In genomic region chr1:245764040-245764439, GRCh38 we compare ENCODE assay signal across 25 cellular contexts.
DNase-seq lines count a peak whose midpoint lies in the region; ATAC-seq lines count a peak whose summit lies in the region.
"Had no signal": no experiment of that assay in that cellular context is flagged by ENCODE, and none has a peak within 500 bp of the region (broad histone marks: within the 10 kb centered on the region; RNA-seq: fewer than 3 reads in every experiment).

No MANE protein-coding gene starts in this region.

- no peak overlapping the region for H3K4me2 ChIP-seq in mesenchymal stem cell (ENCODE audit: low read length, poor library complexity, severe bottlenecking)
- H3K4me2 ChIP-seq: A549; BLaER1 treated with 17β-estradiol and CSF1 and Interleukin-3, amounts not matched to agents 10 nM and 100 nM had no signal

- H3K79me1 ChIP-seq in mesenchymal stem cell (replicated peaks; ENCODE audit: low read length, poor library complexity, severe bottlenecking) = no peaks in the 10 kb centered on the region

- peaks cover 14% of the 10 kb centered on the region; the same call in 1 of the 2 replicates for H3K4me1 ChIP-seq in HUES64 (ENCODE audit: insufficient read depth, low read length)
- H3K4me1 ChIP-seq in mesenchymal stem cell (ENCODE audit: control insufficient read depth, insufficient read depth, low read depth, low read length) = peaks cover 10% of the 10 kb centered on the region
- H3K4me1 ChIP-seq: A549; BLaER1 treated with 17β-estradiol and CSF1 and Interleukin-3, amounts not matched to agents 10 nM and 100 nM had no signal

- H2AK5ac ChIP-seq in mesenchymal stem cell (ENCODE audit: low read length, severe bottlenecking) = no peak overlapping the region

- H3K4ac ChIP-seq in mesenchymal stem cell (ENCODE audit: low read depth in 1 of 2, low read length in 2 of 2) = no peak overlapping the region

- H3K27me3 ChIP-seq in HUES64 (ENCODE audit: insufficient read depth, low read length) (no peaks in the 10 kb centered on the region), mesenchymal stem cell (ENCODE audit: control insufficient read depth in 1 of 2, insufficient read depth in 1 of 2, low read length in 2 of 2) (no peaks in the 10 kb centered on the region)
- H3K27me3 ChIP-seq: BLaER1 treated with 17β-estradiol and CSF1 and Interleukin-3, amounts not matched to agents 10 nM and 100 nM had no signal

- WGBS in HUES64 = 42% methylated on average over 3 of the region's 4 CpGs
- 79% methylated on average over 3 of the region's 4 CpGs for WGBS in mesenchymal stem cell

- H3K4me3 ChIP-seq in HUES64 (ENCODE audit: low read length) (no peak overlapping the region), mesenchymal stem cell (ENCODE audit: insufficient read depth in 1 of 2, low read depth in 1 of 2, low read length in 2 of 2) (no peak overlapping the region)
- H3K4me3 ChIP-seq: A549; BLaER1 treated with 17β-estradiol and CSF1 and Interleukin-3, amounts not matched to agents 10 nM and 100 nM had no signal

- H3K9me3 Mint-ChIP-seq in activated T-helper 17 cell treated with anti-CD3 and anti-CD28 coated beads, Interleukin-2, amount 50 U/mL, for 72 hours = no peaks in the 10 kb centered on the region
- H3K9me3 Mint-ChIP-seq: CD4-positive, alpha-beta T cell had no signal

- H4K8ac ChIP-seq in mesenchymal stem cell (ENCODE audit: low read length) = no peak overlapping the region

- H3K36me3 Mint-ChIP-seq in activated T-helper 17 cell treated with anti-CD3 and anti-CD28 coated beads, Interleukin-2, amount 50 U/mL, for 72 hours (ENCODE audit: low read depth) = peaks cover 23% of the 10 kb centered on the region

- H3K14ac ChIP-seq in mesenchymal stem cell (ENCODE audit: low read length in 2 of 2) = no peak overlapping the region

- H2BK5ac ChIP-seq in mesenchymal stem cell (ENCODE audit: low read depth, low read length, poor library complexity, severe bottlenecking) = no peak overlapping the region

- H2AFZ ChIP-seq in mesenchymal stem cell (ENCODE audit: low read depth, low read length) = no peak overlapping the region

- DNase-seq in astrocyte of the hippocampus (ENCODE audit: low read depth, low spot score) (peak; percentile 52), iPS-NIHi7 (ENCODE audit: extremely low spot score) (peak; percentile 43), renal cortical epithelial cell (ENCODE audit: low read depth) (peak; percentile 46), mesenchymal stem cell (no peak)
- DNase-seq in activated T-cell treated with anti-CD3 and anti-CD28 coated beads, Interleukin-2, amount 50 U/mL, for 48 hours = no peak
- DNase-seq: AML-193; CD4-positive, alpha-beta T cell; KBM-7; MV-4-11; NCI-H1105; NCI-H1436 treated with DMSO at 0.1 percent for 48 hours; NCI-H1930; NCI-H2107; NCI-H446; NCI-H524 treated with DMSO at 0.1 percent for 48 hours; NCI-H82; NK-92 treated with Interleukin-12 subunit alpha and Interleukin-12 subunit beta, amount 100 ng/mL, for 24 hours; SHP77 had no signal

- no peaks in the 10 kb centered on the region for H3K4me1 Mint-ChIP-seq in activated T-helper 17 cell treated with anti-CD3 and anti-CD28 coated beads, Interleukin-2, amount 50 U/mL, for 72 hours

- no peak overlapping the region for H3K23ac ChIP-seq in mesenchymal stem cell (ENCODE audit: low read length in 2 of 2)

- H3K27ac ChIP-seq in HUES64 (ENCODE audit: low read depth, low read length) (0 out of 2 replicates have a peak overlapping the region, but pooled peaks have one; percentile 10), mesenchymal stem cell (ENCODE audit: low read length, poor library complexity, severe bottlenecking) (no peak overlapping the region)
- H3K27ac ChIP-seq: A549; BLaER1 treated with 17β-estradiol and CSF1 and Interleukin-3, amounts not matched to agents 10 nM and 100 nM; RWPE1 had no signal

- no peaks in the 10 kb centered on the region for H3K27me3 Mint-ChIP-seq in activated T-helper 17 cell treated with anti-CD3 and anti-CD28 coated beads, Interleukin-2, amount 50 U/mL, for 72 hours
- H3K27me3 Mint-ChIP-seq: CD4-positive, alpha-beta T cell had no signal

- H3K9ac ChIP-seq in HUES64 (ENCODE audit: low read depth, low read length) (no peak overlapping the region), mesenchymal stem cell (ENCODE audit: low read length) (no peak overlapping the region)
- H3K9ac ChIP-seq: BLaER1 treated with 17β-estradiol and CSF1 and Interleukin-3, amounts not matched to agents 10 nM and 100 nM had no signal

- no peaks in the 10 kb centered on the region for H3K9me3 ChIP-seq in HUES64 (ENCODE audit: insufficient read depth, low read depth, low read length)
- H3K9me3 ChIP-seq in mesenchymal stem cell (ENCODE audit: control insufficient read depth, low read length) = no peaks in the 10 kb centered on the region
- H3K9me3 ChIP-seq: A549 had no signal

- no peak overlapping the region for H2BK120ac ChIP-seq in mesenchymal stem cell (ENCODE audit: low read depth, low read length)

- H4K91ac ChIP-seq in mesenchymal stem cell (ENCODE audit: low read length) = no peak overlapping the region

- peak overlapping the region in 1 of 2 experiments; percentile 14 for H3K18ac ChIP-seq in mesenchymal stem cell (ENCODE audit: low read depth in 1 of 2, low read length in 2 of 2)

- no peak overlapping the region for H3K27ac Mint-ChIP-seq in activated T-helper 17 cell treated with anti-CD3 and anti-CD28 coated beads, Interleukin-2, amount 50 U/mL, for 72 hours
- H3K27ac Mint-ChIP-seq: CD4-positive, alpha-beta T cell had no signal

- no peak for ATAC-seq in activated T-helper 17 cell treated with anti-CD3 and anti-CD28 coated beads, Interleukin-2, amount 50 U/mL, for 72 hours (replicated peaks)
- ATAC-seq: A549, HCT116, Panc1 had no signal

- H2BK12ac ChIP-seq in mesenchymal stem cell (ENCODE audit: low read length in 2 of 2) = no peak overlapping the region

- H3K4me3 Mint-ChIP-seq in activated T-helper 17 cell treated with anti-CD3 and anti-CD28 coated beads, Interleukin-2, amount 50 U/mL, for 72 hours = no peak overlapping the region
- H3K4me3 Mint-ChIP-seq: CD4-positive, alpha-beta T cell had no signal

- H3K36me3 ChIP-seq in HUES64 (ENCODE audit: insufficient read depth, low read length) (no peaks in the 10 kb centered on the region), mesenchymal stem cell (ENCODE audit: control insufficient read depth in 1 of 2, insufficient read depth in 2 of 2, low read depth in 1 of 2, low read length in 2 of 2) (peaks cover 8 to 11% of the 10 kb centered on the region in 2 experiments)

- no peak overlapping the region for H2BK15ac ChIP-seq in mesenchymal stem cell (ENCODE audit: low read depth, poor library complexity, severe bottlenecking)

Comparison
In these comparisons a context has a peak if more than half of its experiments do, and no peak if none do; other contexts are left out.
1. DNase-seq: peak in astrocyte of the hippocampus (single experiment), iPS-NIHi7 (single experiment) and renal cortical epithelial cell (single experiment); none in activated T-cell treated with anti-CD3 and anti-CD28 coated beads, Interleukin-2, amount 50 U/mL, for 48 hours (0 of 2) and mesenchymal stem cell (single experiment).